8 cellular contexts compared by ENCODE assay signal in genomic region chr7:130896051-130896881, GRCh38.
DNase-seq lines count a peak whose midpoint lies in the region; ATAC-seq and TF ChIP-seq lines count a peak whose summit lies in the region.

No MANE protein-coding gene starts in this region.

- H3K27ac ChIP-seq in foreskin keratinocyte (no peak overlapping the region), tibial artery (peak overlapping the region; percentile 73 to 82), right cardiac atrium (ENCODE audit: low read length) (no peak overlapping the region)

- peak overlapping the region; percentile 27 for H3K4me3 Mint-ChIP-seq in activated T-cell treated with anti-CD3 and anti-CD28 coated beads, Interleukin-2, amount 50 U/mL, for 24 hours
- peak overlapping the region; percentile 5 for H3K4me3 Mint-ChIP-seq in activated B cell treated with CpG ODN at 0.5 μM for 24 hours

- no peaks in the 10 kb centered on the region for H3K27me3 Mint-ChIP-seq in activated T-cell treated with anti-CD3 and anti-CD28 coated beads, Interleukin-2, amount 50 U/mL, for 24 hours
- no peaks in the 10 kb centered on the region for H3K27me3 Mint-ChIP-seq in activated B cell treated with CpG ODN at 0.5 μM for 24 hours

- ATAC-seq in activated B cell treated with CpG ODN at 0.5 μM for 24 hours (ENCODE audit: low read depth) (no peak), foreskin keratinocyte (no peak), GM21529 (IDR thresholded peaks at IDR 0.05; ENCODE audit: unreplicated experiment) (no peak), right cardiac atrium (no peak)

- peaks cover 56% of the 10 kb centered on the region for H3K4me1 ChIP-seq in foreskin keratinocyte
- peaks cover 0 to 78% (median 59%) of the 10 kb centered on the region in 4 donors for H3K4me1 ChIP-seq in tibial artery
- peaks cover 4% of the 10 kb centered on the region for H3K4me1 ChIP-seq in right cardiac atrium (ENCODE audit: control insufficient read depth, insufficient read depth, low read length)

- intact Hi-C loops in activated B cell treated with CpG ODN at 0.5 μM for 24 hours (cut with micrococcal nuclease) (loop anchor here (2.0 kb wide), 2 partner anchors 407 to 529 kb away; no protein-coding TSS in a partner anchor), tibial artery (cut with DNase I; ENCODE audit: low total_unique reads) (loop anchor here (5.0 kb wide), 2 partner anchors 111 to 211 kb away; no protein-coding TSS in a partner anchor), right cardiac atrium (cut with DNase I) (loop anchor here (5.0 to 10.0 kb wide), 4 partner anchors 109 to 149 kb away; no protein-coding TSS in a partner anchor)

- H3K4me1 Mint-ChIP-seq in activated T-cell treated with anti-CD3 and anti-CD28 coated beads, Interleukin-2, amount 50 U/mL, for 24 hours (ENCODE audit: low read depth), result peaks cover 95% of the 10 kb centered on the region
- peaks cover 78% of the 10 kb centered on the region for H3K4me1 Mint-ChIP-seq in activated B cell treated with CpG ODN at 0.5 μM for 24 hours

- peak overlapping the region; percentile 94 for H3K27ac Mint-ChIP-seq in activated T-cell treated with anti-CD3 and anti-CD28 coated beads, Interleukin-2, amount 50 U/mL, for 24 hours
- H3K27ac Mint-ChIP-seq in activated B cell treated with CpG ODN at 0.5 μM for 24 hours, result peak overlapping the region; percentile 84

- POLR2A ChIA-PET in activated B cell treated with CpG ODN at 0.5 μM for 24 hours (lab: Charles Lee), result interaction anchor here (1.1 to 1.7 kb wide), 7 partner anchors 16 to 144 kb away, joined by 3 to 9 read pairs (median 4); no protein-coding TSS in a partner anchor

- H3K9me3 ChIP-seq in tibial artery (no peaks in the 10 kb centered on the region), right cardiac atrium (ENCODE audit: control insufficient read depth, low read length) (no peaks in the 10 kb centered on the region)

- TF ChIP-seq CTCF in activated B cell treated with CpG ODN at 0.5 μM for 24 hours (IDR thresholded peaks at IDR 0.05) (no peak), foreskin keratinocyte (conservative IDR thresholded peaks at IDR 0.05) (peak; percentile 61), tibial artery (IDR thresholded peaks at IDR 0.05) (no peak)

- no peaks in the 10 kb centered on the region for H3K27me3 ChIP-seq in foreskin keratinocyte
- no peaks in the 10 kb centered on the region for H3K27me3 ChIP-seq in tibial artery
- H3K27me3 ChIP-seq in right cardiac atrium (ENCODE audit: control insufficient read depth, insufficient read depth), result no peaks in the 10 kb centered on the region

- H3K4me3 ChIP-seq in tibial artery (no peak overlapping the region), right cardiac atrium (ENCODE audit: low read length) (no peak overlapping the region)

- CTCF ChIA-PET in activated B cell treated with CpG ODN at 0.5 μM for 24 hours (lab: Charles Lee), result interaction anchor here (0.5 to 3.6 kb wide), 54 partner anchors 8 to 535 kb away, joined by 3 to 111 read pairs (median 5); no protein-coding TSS in a partner anchor

- H3K36me3 ChIP-seq in tibial artery, result peaks cover 0 to 40% (median 21%) of the 10 kb centered on the region in 3 donors

- peaks cover 97% of the 10 kb centered on the region for H3K36me3 Mint-ChIP-seq in activated T-cell treated with anti-CD3 and anti-CD28 coated beads, Interleukin-2, amount 50 U/mL, for 24 hours (ENCODE audit: low read depth)
- peaks cover 87% of the 10 kb centered on the region for H3K36me3 Mint-ChIP-seq in activated B cell treated with CpG ODN at 0.5 μM for 24 hours (ENCODE audit: low read depth)

- WGBS in right cardiac atrium, result 76% methylated on average over 13 of the region's 13 CpGs

- no peak for DNase-seq in activated T-cell treated with anti-CD3 and anti-CD28 coated beads, Interleukin-2, amount 50 U/mL, for 24 hours
- no peak for DNase-seq in activated T-cell treated with anti-CD3 and anti-CD28 coated beads for 4 hours
- no peak for DNase-seq in activated B cell treated with CpG ODN at 0.5 μM for 24 hours
- no peak for DNase-seq in foreskin keratinocyte
- no peak for DNase-seq in tibial artery
- DNase-seq in KG1 (lab: John Stamatoyannopoulos, UW), result no peak
- DNase-seq in right cardiac atrium, result no peak

- H3K9me3 Mint-ChIP-seq in activated T-cell treated with anti-CD3 and anti-CD28 coated beads, Interleukin-2, amount 50 U/mL, for 24 hours, result no peaks in the 10 kb centered on the region
- H3K9me3 Mint-ChIP-seq in activated B cell treated with CpG ODN at 0.5 μM for 24 hours, result no peaks in the 10 kb centered on the region

Comparison
In these comparisons a context has a peak if more than half of its experiments do, and no peak if none do; other contexts are left out.
1. H3K27ac ChIP-seq: peak in tibial artery (2 of 2); none in foreskin keratinocyte (single experiment) and right cardiac atrium (single experiment).